ENCODE assay signal across 1 cellular context in the genomic region with DNA sequence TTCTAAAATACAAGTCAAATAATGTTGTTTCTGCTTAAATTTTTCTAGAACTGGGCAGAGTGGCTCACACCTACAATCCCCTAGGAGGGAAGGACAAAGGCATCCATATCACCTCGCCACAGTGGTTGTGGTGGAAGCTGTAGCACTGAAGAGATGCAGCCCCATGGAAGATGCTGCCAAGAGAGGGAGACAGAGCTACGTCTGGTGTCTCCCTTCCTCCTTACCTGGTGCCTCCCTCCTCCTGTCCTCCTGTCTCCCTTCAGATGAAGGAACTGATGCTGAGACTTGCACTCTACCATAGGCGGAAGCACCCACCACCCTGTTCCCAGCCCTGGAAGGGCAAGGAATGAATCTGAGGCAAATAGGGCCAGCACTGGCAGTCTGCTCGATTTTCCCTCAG.
TF ChIP-seq lines count a peak whose summit lies in the region.

No MANE protein-coding gene starts in this region.

TF ChIP-seq in H1, 55 proteins besides CTCF, POLR2A, EP300 and RAD21:
- TF ChIP-seq NRF1 (IDR thresholded peaks at IDR 0.05; ENCODE audit: low read depth, low read length) = no peak
- TF ChIP-seq GTF2F1 (IDR thresholded peaks at IDR 0.05; ENCODE audit: borderline replicate concordance, low read depth, low read length) = no peak
